Comparison of ENCODE assay signal across 18 cellular contexts in genomic region chr15:66768984-66769383, GRCh38.
"Had no signal": no experiment of that assay in that cellular context is flagged by ENCODE, and none has a peak within 500 bp of the region (broad histone marks: within the 10 kb centered on the region; RNA-seq: fewer than 3 reads in every experiment).

No MANE protein-coding gene starts in this region.

- H3K4me3 ChIP-seq: dorsolateral prefrontal cortex, neural progenitor cell, prostate gland, right atrium auricular region, skin epidermis had no signal

- H3K27ac ChIP-seq: dorsolateral prefrontal cortex, epithelial cell of prostate, neural progenitor cell, prostate gland, right atrium auricular region, skin epidermis had no signal

- DNase-seq: activated CD4-positive, alpha-beta memory T cell treated with anti-CD3 and anti-CD28 coated beads, Interleukin-2, amount 10 ng/mL, durations not matched to agents 7 days and 5 days; activated CD4-positive, alpha-beta T cell treated with anti-CD3 and anti-CD28 coated beads for 48 hours; activated CD4-positive, CD25-positive, alpha-beta regulatory T cell; activated CD8-positive, alpha-beta memory T cell treated with anti-CD3 and anti-CD28 coated beads, Interleukin-2, amount 10 ng/mL, durations not matched to agents 7 days and 5 days; dorsolateral prefrontal cortex; foreskin fibroblast; left colon; mammary epithelial cell; stimulated activated CD4-positive, alpha-beta T cell treated with anti-CD3 and anti-CD28 coated beads, Interleukin-15, amount 100 ng/mL, for 24 hours; stimulated activated CD4-positive, alpha-beta T cell treated with anti-CD3 and anti-CD28 coated beads, Interleukin-2, amount 100 ng/mL, for 48 hours had no signal

- H3K27ac Mint-ChIP-seq: activated CD4-positive, alpha-beta memory T cell treated with anti-CD3 and anti-CD28 coated beads, Interleukin-2, amount 10 ng/mL, durations not matched to agents 7 days and 5 days; activated CD8-positive, alpha-beta memory T cell treated with anti-CD3 and anti-CD28 coated beads, Interleukin-2, amount 10 ng/mL, durations not matched to agents 7 days and 5 days; activated naive CD8-positive, alpha-beta T cell; neural progenitor cell; stimulated activated naive CD8-positive, alpha-beta T cell treated with anti-CD3 and anti-CD28 coated beads, Interleukin-15, Interleukin-2, amounts not matched to agents 100 ng/mL and 50 ng/mL, for 24 hours; T-helper 2 cell treated with Interferon-gamma antibody and Interleukin-4, amounts not matched to agents 5 μg/mL and 100 μg/mL, for 36 hours had no signal

- H3K27me3 ChIP-seq: dorsolateral prefrontal cortex, neural progenitor cell, right atrium auricular region had no signal

- H3K4me3 Mint-ChIP-seq: activated CD4-positive, alpha-beta memory T cell treated with anti-CD3 and anti-CD28 coated beads, Interleukin-2, amount 10 ng/mL, durations not matched to agents 7 days and 5 days; activated CD8-positive, alpha-beta memory T cell treated with anti-CD3 and anti-CD28 coated beads, Interleukin-2, amount 10 ng/mL, durations not matched to agents 7 days and 5 days; activated naive CD8-positive, alpha-beta T cell; neural progenitor cell; stimulated activated naive CD8-positive, alpha-beta T cell treated with anti-CD3 and anti-CD28 coated beads, Interleukin-15, Interleukin-2, amounts not matched to agents 100 ng/mL and 50 ng/mL, for 24 hours; T-helper 2 cell treated with Interferon-gamma antibody and Interleukin-4, amounts not matched to agents 5 μg/mL and 100 μg/mL, for 36 hours had no signal

- H3K36me3 ChIP-seq: neural progenitor cell, prostate gland, right atrium auricular region had no signal

- ATAC-seq: activated CD8-positive, alpha-beta memory T cell treated with anti-CD3 and anti-CD28 coated beads, Interleukin-2, amount 10 ng/mL, durations not matched to agents 7 days and 5 days; left colon had no signal

- H3K9me3 Mint-ChIP-seq: activated CD4-positive, alpha-beta memory T cell treated with anti-CD3 and anti-CD28 coated beads, Interleukin-2, amount 10 ng/mL, durations not matched to agents 7 days and 5 days; neural progenitor cell; stimulated activated naive CD8-positive, alpha-beta T cell treated with anti-CD3 and anti-CD28 coated beads, Interleukin-15, Interleukin-2, amounts not matched to agents 100 ng/mL and 50 ng/mL, for 24 hours; T-helper 2 cell treated with Interferon-gamma antibody and Interleukin-4, amounts not matched to agents 5 μg/mL and 100 μg/mL, for 36 hours had no signal

- H3K9me3 ChIP-seq: prostate gland, right atrium auricular region had no signal

- H3K36me3 Mint-ChIP-seq: activated CD8-positive, alpha-beta memory T cell treated with anti-CD3 and anti-CD28 coated beads, Interleukin-2, amount 10 ng/mL, durations not matched to agents 7 days and 5 days; activated naive CD8-positive, alpha-beta T cell; neural progenitor cell had no signal
